Comparison of ENCODE assay signal across 19 cellular contexts in the genomic region with DNA sequence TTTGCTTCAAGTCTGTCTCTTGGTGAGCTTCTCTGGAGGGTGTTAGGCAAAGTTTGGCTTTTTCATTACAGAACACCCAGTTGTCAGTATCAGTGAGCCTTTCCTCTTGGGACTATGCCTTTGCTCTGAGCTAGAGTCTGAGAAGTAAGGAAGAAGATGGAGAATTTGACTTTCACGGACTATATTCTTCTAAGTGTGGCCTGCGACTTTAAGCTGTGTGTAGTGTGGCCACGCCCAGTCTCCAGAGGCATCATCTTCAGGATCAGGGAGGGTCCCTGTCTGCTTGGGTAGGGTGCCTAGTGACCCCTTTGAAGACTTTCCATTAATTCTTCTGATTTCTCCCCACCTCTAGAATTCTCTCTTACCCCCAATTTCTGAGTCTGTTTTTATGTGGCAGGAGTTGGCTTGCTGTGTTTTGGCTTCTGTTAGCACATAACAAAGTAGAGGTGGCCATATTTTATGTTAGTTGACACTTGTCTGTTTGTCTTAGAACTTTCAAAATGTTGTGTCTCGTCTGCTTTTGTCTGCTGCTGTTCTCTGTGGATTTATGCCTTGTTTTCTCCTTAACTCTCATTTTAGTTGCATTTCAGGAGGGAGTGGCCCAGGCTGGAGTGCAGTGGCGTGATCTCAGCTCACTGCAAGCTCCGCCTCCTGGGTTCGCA. TPM values are rescaled to one million over a fixed set of nuclear protein-coding genes. Genes with fewer than 3 reads are reported as not detected.
DNase-seq lines count a peak whose midpoint lies in the region; ATAC-seq and TF ChIP-seq lines count a peak whose summit lies in the region.
"Had no signal": no experiment of that assay in that cellular context is flagged by ENCODE, and none has a peak within 500 bp of the region (broad histone marks: within the 10 kb centered on the region; RNA-seq: fewer than 3 reads in every experiment).

No MANE protein-coding gene starts in this region.

- peaks cover 6% of the 10 kb centered on the region for H3K9me3 Mint-ChIP-seq in memory B cell
- no peaks in the 10 kb centered on the region for H3K9me3 Mint-ChIP-seq in type B pancreatic cell
- H3K9me3 Mint-ChIP-seq: CD4-positive, alpha-beta T cell had no signal

- DNase-seq in activated CD8-positive, alpha-beta memory T cell treated with anti-CD3 and anti-CD28 coated beads for 24 hours, result peak; percentile 13
- no peak for DNase-seq in activated CD8-positive, alpha-beta memory T cell treated with anti-CD3 and anti-CD28 coated beads, Interleukin-2, amount 50 U/mL, for 4 hours
- DNase-seq in T-helper 17 cell (no peak), memory B cell (ENCODE audit: low spot score in 2 of 2) (no peak), type B pancreatic cell (ENCODE audit: extremely low spot score, unreplicated experiment) (no peak), tibial artery (no peak), GM13977 (ENCODE audit: low spot score) (no peak)
- DNase-seq: CD4-positive, alpha-beta T cell; DND-41; GF-D8; GM23248; MM.1S; NCI-H1105; NCI-H187 treated with DMSO at 0.1 percent for 48 hours; NCI-H446 treated with DMSO at 0.1 percent for 48 hours; NCI-H748 treated with DMSO at 0.1 percent for 48 hours; PC-9 had no signal

- H3K27ac ChIP-seq in tibial artery, result no peak overlapping the region
- H3K27ac ChIP-seq: GM23248, KMS-11, PC-9 had no signal

- intact Hi-C loops in tibial artery (cut with DNase I; ENCODE audit: low total_unique reads), result no loop called here

- no peaks in the 10 kb centered on the region for H3K36me3 ChIP-seq in tibial artery

- H3K27ac Mint-ChIP-seq in T-helper 17 cell, result peak overlapping the region; percentile 80
- H3K27ac Mint-ChIP-seq in memory B cell, result peak overlapping the region; percentile 67
- peak overlapping the region; percentile 47 for H3K27ac Mint-ChIP-seq in type B pancreatic cell

- in situ Hi-C loops in GM13977 (cut with MboI; ENCODE audit: low pct_unique_long_range_greater_than_20kb, low sequenced_read_pairs, unreplicated experiment), result no loop called here

- H3K9me3 ChIP-seq in T-helper 17 cell (ENCODE audit: control insufficient read depth, low read length, poor library complexity, severe bottlenecking) (no peaks in the 10 kb centered on the region), tibial artery (no peaks in the 10 kb centered on the region)

- H3K27me3 Mint-ChIP-seq in T-helper 17 cell, result no peaks in the 10 kb centered on the region
- no peaks in the 10 kb centered on the region for H3K27me3 Mint-ChIP-seq in memory B cell
- no peaks in the 10 kb centered on the region for H3K27me3 Mint-ChIP-seq in type B pancreatic cell
- H3K27me3 Mint-ChIP-seq: CD4-positive, alpha-beta T cell had no signal

- H3K4me1 Mint-ChIP-seq in T-helper 17 cell (peaks cover 38% of the 10 kb centered on the region), memory B cell (peaks cover 16% of the 10 kb centered on the region), type B pancreatic cell (ENCODE audit: unreplicated experiment) (peaks cover 35% of the 10 kb centered on the region)

- no peaks in the 10 kb centered on the region for H3K27me3 ChIP-seq in tibial artery

- no peak overlapping the region for H3K4me3 ChIP-seq in tibial artery
- H3K4me3 ChIP-seq: GM23248, PC-9 had no signal

- ATAC-seq in T-helper 17 cell (no peak), memory B cell (ENCODE audit: low read depth) (no peak), GM19328 (IDR thresholded peaks at IDR 0.05; ENCODE audit: unreplicated experiment) (no peak)

- H3K4me3 Mint-ChIP-seq in T-helper 17 cell, result no peak overlapping the region
- H3K4me3 Mint-ChIP-seq in memory B cell, result no peak overlapping the region
- no peak overlapping the region for H3K4me3 Mint-ChIP-seq in type B pancreatic cell
- H3K4me3 Mint-ChIP-seq: CD4-positive, alpha-beta T cell had no signal

- H3K36me3 Mint-ChIP-seq in T-helper 17 cell (ENCODE audit: low read depth) (peaks cover 2% of the 10 kb centered on the region), memory B cell (peaks cover 33% of the 10 kb centered on the region), type B pancreatic cell (peaks cover 23% of the 10 kb centered on the region)

- no peak for TF ChIP-seq CTCF in type B pancreatic cell (conservative IDR thresholded peaks at IDR 0.05)
- TF ChIP-seq CTCF in tibial artery (IDR thresholded peaks at IDR 0.05), result no peak
- no peak for TF ChIP-seq CTCF in GM13977 (IDR thresholded peaks at IDR 0.05; ENCODE audit: extremely low read depth, insufficient read depth, missing control alignments)

- peaks cover 0 to 13% (median 4%) of the 10 kb centered on the region in 4 donors for H3K4me1 ChIP-seq in tibial artery

RNA-seq across cellular contexts. Expression of a gene that starts 8.6 kb away (rescaled TPM):
- 10 to 100 TPM; 68.1 to 72.6 TPM for total RNA-seq in T-helper 17 cell
- total RNA-seq in type B pancreatic cell (ENCODE audit: low replicate concordance), result 43.4 and 49.2 TPM in 2 replicates

RNA-seq across cellular contexts. Expression of a gene that starts 20.4 kb away (rescaled TPM):
- total RNA-seq in T-helper 17 cell (10 to 100 TPM; 56.1 to 71.2 TPM), type B pancreatic cell (ENCODE audit: low replicate concordance) (97.2 and 104 TPM in 2 replicates)
